1 cellular context compared by ENCODE assay signal in the genomic region with DNA sequence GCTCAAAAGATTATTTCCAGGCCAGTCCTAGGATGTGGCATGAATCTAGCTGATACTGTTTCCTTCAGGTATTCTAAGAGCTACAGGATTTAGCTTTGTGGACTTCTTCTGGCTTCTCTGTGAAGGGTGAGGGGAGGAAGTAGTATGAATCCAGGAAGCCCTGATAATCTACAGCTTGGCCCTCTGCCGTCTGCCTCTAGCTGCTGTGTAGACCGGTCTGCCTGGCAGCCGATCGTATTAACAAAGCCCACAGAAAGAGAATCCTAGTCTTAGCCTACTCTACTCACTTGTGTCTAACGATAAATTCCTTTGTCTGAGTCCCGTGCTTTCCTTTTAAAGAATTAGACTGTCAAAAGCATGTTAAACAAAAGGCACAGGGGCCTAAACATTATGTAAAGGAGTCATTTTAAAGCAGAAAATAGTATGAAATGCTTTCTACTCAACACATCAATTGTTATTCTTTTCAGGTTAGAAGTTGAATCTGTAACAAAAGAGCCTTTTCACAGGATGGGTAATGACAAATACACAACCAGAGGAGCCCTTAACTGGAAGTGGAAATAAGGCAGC.
TF ChIP-seq lines count a peak whose summit lies in the region.

No MANE protein-coding gene starts in this region.

TF ChIP-seq in HepG2, 621 proteins besides CTCF, POLR2A, EP300 and RAD21 (continued from another document):
- TF ChIP-seq, protein P1, sequence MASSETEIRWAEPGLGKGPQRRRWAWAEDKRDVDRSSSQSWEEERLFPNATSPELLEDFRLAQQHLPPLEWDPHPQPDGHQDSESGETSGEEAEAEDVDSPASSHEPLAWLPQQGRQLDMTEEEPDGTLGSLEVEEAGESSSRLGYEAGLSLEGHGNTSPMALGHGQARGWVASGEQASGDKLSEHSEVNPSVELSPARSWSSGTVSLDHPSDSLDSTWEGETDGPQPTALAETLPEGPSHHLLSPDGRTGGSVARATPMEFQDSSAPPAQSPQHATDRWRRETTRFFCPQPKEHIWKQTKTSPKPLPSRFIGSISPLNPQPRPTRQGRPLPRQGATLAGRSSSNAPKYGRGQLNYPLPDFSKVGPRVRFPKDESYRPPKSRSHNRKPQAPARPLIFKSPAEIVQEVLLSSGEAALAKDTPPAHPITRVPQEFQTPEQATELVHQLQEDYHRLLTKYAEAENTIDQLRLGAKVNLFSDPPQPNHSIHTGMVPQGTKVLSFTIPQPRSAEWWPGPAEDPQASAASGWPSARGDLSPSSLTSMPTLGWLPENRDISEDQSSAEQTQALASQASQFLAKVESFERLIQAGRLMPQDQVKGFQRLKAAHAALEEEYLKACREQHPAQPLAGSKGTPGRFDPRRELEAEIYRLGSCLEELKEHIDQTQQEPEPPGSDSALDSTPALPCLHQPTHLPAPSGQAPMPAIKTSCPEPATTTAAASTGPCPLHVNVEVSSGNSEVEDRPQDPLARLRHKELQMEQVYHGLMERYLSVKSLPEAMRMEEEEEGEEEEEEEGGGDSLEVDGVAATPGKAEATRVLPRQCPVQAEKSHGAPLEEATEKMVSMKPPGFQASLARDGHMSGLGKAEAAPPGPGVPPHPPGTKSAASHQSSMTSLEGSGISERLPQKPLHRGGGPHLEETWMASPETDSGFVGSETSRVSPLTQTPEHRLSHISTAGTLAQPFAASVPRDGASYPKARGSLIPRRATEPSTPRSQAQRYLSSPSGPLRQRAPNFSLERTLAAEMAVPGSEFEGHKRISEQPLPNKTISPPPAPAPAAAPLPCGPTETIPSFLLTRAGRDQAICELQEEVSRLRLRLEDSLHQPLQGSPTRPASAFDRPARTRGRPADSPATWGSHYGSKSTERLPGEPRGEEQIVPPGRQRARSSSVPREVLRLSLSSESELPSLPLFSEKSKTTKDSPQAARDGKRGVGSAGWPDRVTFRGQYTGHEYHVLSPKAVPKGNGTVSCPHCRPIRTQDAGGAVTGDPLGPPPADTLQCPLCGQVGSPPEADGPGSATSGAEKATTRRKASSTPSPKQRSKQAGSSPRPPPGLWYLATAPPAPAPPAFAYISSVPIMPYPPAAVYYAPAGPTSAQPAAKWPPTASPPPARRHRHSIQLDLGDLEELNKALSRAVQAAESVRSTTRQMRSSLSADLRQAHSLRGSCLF (CRISPR knock-in tag; IDR thresholded peaks at IDR 0.05; ENCODE audit: borderline replicate concordance): no peak
- TF ChIP-seq ZSCAN31 (CRISPR knock-in tag; IDR thresholded peaks at IDR 0.05; ENCODE audit: low read depth) (no peak), ZNF713 (CRISPR knock-in tag; IDR thresholded peaks at IDR 0.05) (no peak), HMGA1 (CRISPR knock-in tag; conservative IDR thresholded peaks at IDR 0.05) (no peak), ARNT2 (CRISPR knock-in tag; IDR thresholded peaks at IDR 0.05; ENCODE audit: low read depth) (no peak), BRCA1 (CRISPR knock-in tag; IDR thresholded peaks at IDR 0.05) (no peak)
- TF ChIP-seq, protein P2, sequence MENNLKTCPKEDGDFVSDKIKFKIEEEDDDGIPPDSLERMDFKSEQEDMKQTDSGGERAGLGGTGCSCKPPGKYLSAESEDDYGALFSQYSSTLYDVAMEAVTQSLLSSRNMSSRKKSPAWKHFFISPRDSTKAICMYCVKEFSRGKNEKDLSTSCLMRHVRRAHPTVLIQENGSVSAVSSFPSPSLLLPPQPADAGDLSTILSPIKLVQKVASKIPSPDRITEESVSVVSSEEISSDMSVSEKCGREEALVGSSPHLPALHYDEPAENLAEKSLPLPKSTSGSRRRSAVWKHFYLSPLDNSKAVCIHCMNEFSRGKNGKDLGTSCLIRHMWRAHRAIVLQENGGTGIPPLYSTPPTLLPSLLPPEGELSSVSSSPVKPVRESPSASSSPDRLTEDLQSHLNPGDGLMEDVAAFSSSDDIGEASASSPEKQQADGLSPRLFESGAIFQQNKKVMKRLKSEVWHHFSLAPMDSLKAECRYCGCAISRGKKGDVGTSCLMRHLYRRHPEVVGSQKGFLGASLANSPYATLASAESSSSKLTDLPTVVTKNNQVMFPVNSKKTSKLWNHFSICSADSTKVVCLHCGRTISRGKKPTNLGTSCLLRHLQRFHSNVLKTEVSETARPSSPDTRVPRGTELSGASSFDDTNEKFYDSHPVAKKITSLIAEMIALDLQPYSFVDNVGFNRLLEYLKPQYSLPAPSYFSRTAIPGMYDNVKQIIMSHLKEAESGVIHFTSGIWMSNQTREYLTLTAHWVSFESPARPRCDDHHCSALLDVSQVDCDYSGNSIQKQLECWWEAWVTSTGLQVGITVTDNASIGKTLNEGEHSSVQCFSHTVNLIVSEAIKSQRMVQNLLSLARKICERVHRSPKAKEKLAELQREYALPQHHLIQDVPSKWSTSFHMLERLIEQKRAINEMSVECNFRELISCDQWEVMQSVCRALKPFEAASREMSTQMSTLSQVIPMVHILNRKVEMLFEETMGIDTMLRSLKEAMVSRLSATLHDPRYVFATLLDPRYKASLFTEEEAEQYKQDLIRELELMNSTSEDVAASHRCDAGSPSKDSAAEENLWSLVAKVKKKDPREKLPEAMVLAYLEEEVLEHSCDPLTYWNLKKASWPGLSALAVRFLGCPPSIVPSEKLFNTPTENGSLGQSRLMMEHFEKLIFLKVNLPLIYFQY (CRISPR knock-in tag; IDR thresholded peaks at IDR 0.05; ENCODE audit: borderline replicate concordance): no peak
